30 cellular contexts compared by ENCODE assay signal in genomic region chr5:83555263-83555662, GRCh38.
"Had no signal": no experiment of that assay in that cellular context is flagged by ENCODE, and none has a peak within 500 bp of the region (broad histone marks: within the 10 kb centered on the region; RNA-seq: fewer than 3 reads in every experiment).

No MANE protein-coding gene starts in this region.

- H3K4me1 ChIP-seq: colonic mucosa, upper lobe of left lung, vagina had no signal

- H3K36me3 Mint-ChIP-seq: activated CD4-positive, alpha-beta memory T cell treated with anti-CD3 and anti-CD28 coated beads for 36 hours; activated naive CD4-positive, alpha-beta T cell treated with anti-CD3 and anti-CD28 coated beads, Interleukin-2, amount 10 ng/mL, durations not matched to agents 7 days and 5 days; activated naive CD8-positive, alpha-beta T cell treated with anti-CD3 and anti-CD28 coated beads, Interleukin-2, amount 10 ng/mL, durations not matched to agents 7 days and 5 days; naive B cell; stimulated activated effector memory CD8-positive, alpha-beta T cell treated with anti-CD3 and anti-CD28 coated beads, Interleukin-12 subunit alpha, Interleukin-12 subunit beta, amount 100 ng/mL, for 72 hours had no signal

- H3K4me3 ChIP-seq: colonic mucosa, gastroesophageal sphincter, hepatocyte, upper lobe of left lung, vagina had no signal

- H3K4me3 Mint-ChIP-seq: activated CD4-positive, alpha-beta memory T cell treated with anti-CD3 and anti-CD28 coated beads for 36 hours; activated CD4-positive, alpha-beta T cell treated with anti-CD3 and anti-CD28 coated beads, Interleukin-2, amount 10 ng/mL, durations not matched to agents 24 days and 14 days; activated naive CD4-positive, alpha-beta T cell treated with anti-CD3 and anti-CD28 coated beads, Interleukin-2, amount 10 ng/mL, durations not matched to agents 7 days and 5 days; activated naive CD8-positive, alpha-beta T cell treated with anti-CD3 and anti-CD28 coated beads, Interleukin-2, amount 10 ng/mL, durations not matched to agents 7 days and 5 days; activated T-helper 1 cell treated with anti-CD3 and anti-CD28 coated beads, Interleukin-12 subunit alpha, Interleukin-12 subunit beta, Interleukin-2, Interleukin-4 antibody, amounts not matched to agents 30 ng/mL and 10 ng/mL and 1 ng/mL, durations not matched to agents 14 hours and 24 hours and 36 hours; effector memory CD8-positive, alpha-beta T cell; mesothelial cell of epicardium; naive B cell; neural crest cell; stimulated activated effector memory CD8-positive, alpha-beta T cell treated with anti-CD3 and anti-CD28 coated beads, Interleukin-12 subunit alpha, Interleukin-12 subunit beta, amount 100 ng/mL, for 72 hours; stimulated activated naive CD8-positive, alpha-beta T cell treated with anti-CD3 and anti-CD28 coated beads, Interleukin-15, Interleukin-2, amounts not matched to agents 100 ng/mL and 50 ng/mL, for 24 hours; T-helper 1 cell treated with Interleukin-12 subunit alpha and Interleukin-12 subunit beta and Interleukin-4 antibody, amounts not matched to agents 30 μg/mL and 1 μg/mL, for 36 hours had no signal

- H3K9me3 ChIP-seq: colonic mucosa, gastroesophageal sphincter, upper lobe of left lung, vagina had no signal

- ATAC-seq: effector memory CD8-positive, alpha-beta T cell; gastroesophageal sphincter; left colon; right cardiac atrium had no signal

- H3K27ac ChIP-seq: colonic mucosa, gastroesophageal sphincter, hepatocyte, upper lobe of left lung, vagina had no signal

- H3K4me2 ChIP-seq: hepatocyte had no signal

- H3K79me2 ChIP-seq: hepatocyte had no signal

- H2AFZ ChIP-seq: hepatocyte had no signal

- H3K27me3 ChIP-seq: colonic mucosa, gastroesophageal sphincter, hepatocyte, upper lobe of left lung, vagina had no signal

- H3K4me1 Mint-ChIP-seq: activated CD4-positive, alpha-beta T cell treated with anti-CD3 and anti-CD28 coated beads, Interleukin-2, amount 10 ng/mL, durations not matched to agents 24 days and 14 days; activated naive CD4-positive, alpha-beta T cell treated with anti-CD3 and anti-CD28 coated beads, Interleukin-2, amount 10 ng/mL, durations not matched to agents 7 days and 5 days; activated naive CD8-positive, alpha-beta T cell treated with anti-CD3 and anti-CD28 coated beads, Interleukin-2, amount 10 ng/mL, durations not matched to agents 7 days and 5 days; naive B cell; stimulated activated effector memory CD8-positive, alpha-beta T cell treated with anti-CD3 and anti-CD28 coated beads, Interleukin-12 subunit alpha, Interleukin-12 subunit beta, amount 100 ng/mL, for 72 hours had no signal

- H3K9me3 Mint-ChIP-seq: activated CD4-positive, alpha-beta memory T cell treated with anti-CD3 and anti-CD28 coated beads for 36 hours; activated CD4-positive, alpha-beta T cell treated with anti-CD3 and anti-CD28 coated beads, Interleukin-2, amount 10 ng/mL, durations not matched to agents 24 days and 14 days; activated naive CD4-positive, alpha-beta T cell treated with anti-CD3 and anti-CD28 coated beads, Interleukin-2, amount 10 ng/mL, durations not matched to agents 7 days and 5 days; activated naive CD8-positive, alpha-beta T cell treated with anti-CD3 and anti-CD28 coated beads, Interleukin-2, amount 10 ng/mL, durations not matched to agents 7 days and 5 days; activated T-helper 1 cell treated with anti-CD3 and anti-CD28 coated beads, Interleukin-12 subunit alpha, Interleukin-12 subunit beta, Interleukin-2, Interleukin-4 antibody, amounts not matched to agents 30 ng/mL and 10 ng/mL and 1 ng/mL, durations not matched to agents 14 hours and 24 hours and 36 hours; effector memory CD8-positive, alpha-beta T cell; mesothelial cell of epicardium; naive B cell; neural crest cell; stimulated activated effector memory CD8-positive, alpha-beta T cell treated with anti-CD3 and anti-CD28 coated beads, Interleukin-12 subunit alpha, Interleukin-12 subunit beta, amount 100 ng/mL, for 72 hours; stimulated activated naive CD8-positive, alpha-beta T cell treated with anti-CD3 and anti-CD28 coated beads, Interleukin-15, Interleukin-2, amounts not matched to agents 100 ng/mL and 50 ng/mL, for 24 hours; T-helper 1 cell treated with Interleukin-12 subunit alpha and Interleukin-12 subunit beta and Interleukin-4 antibody, amounts not matched to agents 30 μg/mL and 1 μg/mL, for 36 hours had no signal

- H3K27me3 Mint-ChIP-seq: stimulated activated naive CD8-positive, alpha-beta T cell treated with anti-CD3 and anti-CD28 coated beads, Interleukin-15, Interleukin-2, amounts not matched to agents 100 ng/mL and 50 ng/mL, for 24 hours had no signal

- DNase-seq: activated CD4-positive, alpha-beta memory T cell treated with anti-CD3 and anti-CD28 coated beads for 36 hours; activated CD4-positive, alpha-beta T cell treated with anti-CD3 and anti-CD28 coated beads, Interleukin-2, amount 10 ng/mL, durations not matched to agents 24 days and 14 days; activated CD4-positive, CD25-positive, alpha-beta regulatory T cell treated with anti-CD3 and anti-CD28 coated beads, Interleukin-2, amount 50 U/mL, for 72 hours; activated CD8-positive, alpha-beta memory T cell treated with anti-CD3 and anti-CD28 coated beads, Interleukin-2, amount 50 U/mL, for 4 hours; activated effector memory CD4-positive, alpha-beta T cell treated with anti-CD3 and anti-CD28 coated beads, Interleukin-2, amount 50 U/mL, for 16 hours; activated naive CD4-positive, alpha-beta T cell treated with anti-CD3 and anti-CD28 coated beads, Interleukin-2, amount 10 ng/mL, durations not matched to agents 7 days and 5 days; activated naive CD8-positive, alpha-beta T cell treated with anti-CD3 and anti-CD28 coated beads, Interleukin-2, amount 10 ng/mL, durations not matched to agents 7 days and 5 days; activated T-cell treated with anti-CD3 and anti-CD28 coated beads, Interleukin-2, amount 50 U/mL, for 1 hour; amniotic stem cell; colonic mucosa; effector memory CD8-positive, alpha-beta T cell; left colon; mammary epithelial cell; naive B cell; occipital lobe; right cardiac atrium; stimulated activated CD4-positive, alpha-beta T cell treated with anti-CD3 and anti-CD28 coated beads, Interleukin-4, amount 100 ng/mL, for 1 hour; SW 1271; T-helper 9 cell; upper lobe of left lung had no signal

- H3K27ac Mint-ChIP-seq: activated CD4-positive, alpha-beta memory T cell treated with anti-CD3 and anti-CD28 coated beads for 36 hours; activated CD4-positive, alpha-beta T cell treated with anti-CD3 and anti-CD28 coated beads, Interleukin-2, amount 10 ng/mL, durations not matched to agents 24 days and 14 days; activated naive CD4-positive, alpha-beta T cell treated with anti-CD3 and anti-CD28 coated beads, Interleukin-2, amount 10 ng/mL, durations not matched to agents 7 days and 5 days; activated naive CD8-positive, alpha-beta T cell treated with anti-CD3 and anti-CD28 coated beads, Interleukin-2, amount 10 ng/mL, durations not matched to agents 7 days and 5 days; activated T-helper 1 cell treated with anti-CD3 and anti-CD28 coated beads, Interleukin-12 subunit alpha, Interleukin-12 subunit beta, Interleukin-2, Interleukin-4 antibody, amounts not matched to agents 30 ng/mL and 10 ng/mL and 1 ng/mL, durations not matched to agents 14 hours and 24 hours and 36 hours; effector memory CD8-positive, alpha-beta T cell; mesothelial cell of epicardium; naive B cell; stimulated activated effector memory CD8-positive, alpha-beta T cell treated with anti-CD3 and anti-CD28 coated beads, Interleukin-12 subunit alpha, Interleukin-12 subunit beta, amount 100 ng/mL, for 72 hours; stimulated activated naive CD8-positive, alpha-beta T cell treated with anti-CD3 and anti-CD28 coated beads, Interleukin-15, Interleukin-2, amounts not matched to agents 100 ng/mL and 50 ng/mL, for 24 hours; T-helper 1 cell treated with Interleukin-12 subunit alpha and Interleukin-12 subunit beta and Interleukin-4 antibody, amounts not matched to agents 30 μg/mL and 1 μg/mL, for 36 hours had no signal

- FAIRE-seq: bronchial epithelial cell had no signal

- H3K36me3 ChIP-seq: colonic mucosa, gastroesophageal sphincter, upper lobe of left lung, vagina had no signal
